25 cellular contexts compared by ENCODE assay signal in genomic region chrX:41472231-41472815, GRCh38. TPM values are rescaled to one million over a fixed set of nuclear protein-coding genes. Genes with fewer than 3 reads are reported as not detected.
"Had no signal": no experiment of that assay in that cellular context is flagged by ENCODE, and none has a peak within 500 bp of the region (broad histone marks: within the 10 kb centered on the region; RNA-seq: fewer than 3 reads in every experiment).

No MANE protein-coding gene starts in this region.

- H3K4me3 ChIP-seq: heart left ventricle, right atrium auricular region, skin epidermis, thyroid gland, vagina had no signal

- H3K9me3 Mint-ChIP-seq: activated CD8-positive, alpha-beta T cell treated with anti-CD3 and anti-CD28 coated beads for 36 hours; activated naive CD8-positive, alpha-beta T cell treated with anti-CD3 and anti-CD28 coated beads for 36 hours; dendritic cell treated with granulocyte-macrophage colony-stimulating factor and Interleukin-4, amounts not matched to agents 40 ng/mL and 50 ng/mL, for 4 days; effector memory CD8-positive, alpha-beta T cell; immature natural killer cell; natural killer cell; stimulated activated naive B cell treated with anti-CD40 and anti-IgM and Interleukin-4, amounts not matched to agents 10 μg/mL and 1 μg/mL and 100 μg/mL, for 72 hours had no signal

- H3K36me3 ChIP-seq: heart left ventricle, right atrium auricular region, thyroid gland, vagina had no signal

- H3K27me3 Mint-ChIP-seq: activated CD8-positive, alpha-beta T cell treated with anti-CD3 and anti-CD28 coated beads for 36 hours; activated naive CD8-positive, alpha-beta T cell treated with anti-CD3 and anti-CD28 coated beads for 36 hours; dendritic cell treated with granulocyte-macrophage colony-stimulating factor and Interleukin-4, amounts not matched to agents 40 ng/mL and 50 ng/mL, for 4 days; effector memory CD8-positive, alpha-beta T cell; stimulated activated naive B cell treated with anti-CD40 and anti-IgM and Interleukin-4, amounts not matched to agents 10 μg/mL and 1 μg/mL and 100 μg/mL, for 72 hours had no signal

- DNase-seq: activated CD4-positive, alpha-beta T cell treated with anti-CD3 and anti-CD28 coated beads for 4 hours; activated CD8-positive, alpha-beta T cell treated with anti-CD3 and anti-CD28 coated beads for 36 hours; activated gamma-delta T cell treated with Interleukin-2 at 50 U/mL for 16 hours; activated naive CD8-positive, alpha-beta T cell treated with anti-CD3 and anti-CD28 coated beads for 36 hours; amygdala; cerebellar nuclear complex; effector memory CD8-positive, alpha-beta T cell; foreskin melanocyte; heart left ventricle; immature natural killer cell; natural killer cell; stimulated activated CD4-positive, alpha-beta T cell treated with anti-CD3 and anti-CD28 coated beads, Interleukin-15, amount 100 ng/mL, for 24 hours; stimulated activated CD4-positive, alpha-beta T cell treated with anti-CD3 and anti-CD28 coated beads, Interleukin-4, amount 100 ng/mL, for 1 hour; stimulated activated naive B cell treated with anti-CD40 and anti-IgM and Interleukin-4, amounts not matched to agents 10 μg/mL and 1 μg/mL and 100 μg/mL, for 72 hours; T-helper 2 cell had no signal

- H3K27me3 ChIP-seq: heart left ventricle, right atrium auricular region, thyroid gland, vagina had no signal

- H3K4me1 ChIP-seq: heart left ventricle, right atrium auricular region, vagina had no signal

- H3K36me3 Mint-ChIP-seq: activated naive CD8-positive, alpha-beta T cell treated with anti-CD3 and anti-CD28 coated beads for 36 hours; immature natural killer cell; natural killer cell; stimulated activated naive B cell treated with anti-CD40 and anti-IgM and Interleukin-4, amounts not matched to agents 10 μg/mL and 1 μg/mL and 100 μg/mL, for 72 hours had no signal

- ATAC-seq: activated CD8-positive, alpha-beta T cell treated with anti-CD3 and anti-CD28 coated beads for 36 hours; effector memory CD8-positive, alpha-beta T cell; heart left ventricle; left lobe of liver; natural killer cell; stimulated activated naive B cell treated with anti-CD40 and anti-IgM and Interleukin-4, amounts not matched to agents 10 μg/mL and 1 μg/mL and 100 μg/mL, for 72 hours had no signal

- H3K27ac Mint-ChIP-seq: activated CD8-positive, alpha-beta T cell treated with anti-CD3 and anti-CD28 coated beads for 36 hours; activated naive CD8-positive, alpha-beta T cell treated with anti-CD3 and anti-CD28 coated beads for 36 hours; dendritic cell treated with granulocyte-macrophage colony-stimulating factor and Interleukin-4, amounts not matched to agents 40 ng/mL and 50 ng/mL, for 4 days; effector memory CD8-positive, alpha-beta T cell; immature natural killer cell; natural killer cell; stimulated activated naive B cell treated with anti-CD40 and anti-IgM and Interleukin-4, amounts not matched to agents 10 μg/mL and 1 μg/mL and 100 μg/mL, for 72 hours had no signal

- H3K4me3 Mint-ChIP-seq: activated CD8-positive, alpha-beta T cell treated with anti-CD3 and anti-CD28 coated beads for 36 hours; activated naive CD8-positive, alpha-beta T cell treated with anti-CD3 and anti-CD28 coated beads for 36 hours; dendritic cell treated with granulocyte-macrophage colony-stimulating factor and Interleukin-4, amounts not matched to agents 40 ng/mL and 50 ng/mL, for 4 days; effector memory CD8-positive, alpha-beta T cell; immature natural killer cell; natural killer cell; stimulated activated naive B cell treated with anti-CD40 and anti-IgM and Interleukin-4, amounts not matched to agents 10 μg/mL and 1 μg/mL and 100 μg/mL, for 72 hours had no signal

- H3K27ac ChIP-seq: epithelial cell of prostate, heart left ventricle, right atrium auricular region, skin epidermis, vagina had no signal

- H3K4me1 Mint-ChIP-seq: immature natural killer cell; natural killer cell; stimulated activated naive B cell treated with anti-CD40 and anti-IgM and Interleukin-4, amounts not matched to agents 10 μg/mL and 1 μg/mL and 100 μg/mL, for 72 hours had no signal

- H3K9me3 ChIP-seq: heart left ventricle, right atrium auricular region, thyroid gland, vagina had no signal

RNA-seq across cellular contexts. Expression of gene NYX, which starts 25.2 kb away (rescaled TPM):
- total RNA-seq: activated CD8-positive, alpha-beta T cell treated with anti-CD3 and anti-CD28 coated beads for 36 hours; activated naive CD8-positive, alpha-beta T cell treated with anti-CD3 and anti-CD28 coated beads for 36 hours; fibroblast of lung; heart left ventricle; left lobe of liver; lung microvascular endothelial cell; mucosa of gallbladder; natural killer cell; right atrium auricular region; thyroid gland; vagina had no signal
- polyA plus RNA-seq: fibroblast of lung, heart left ventricle, immature natural killer cell had no signal
